ENCODE assay signal across 8 cellular contexts in genomic region chr12:51238037-51238509, GRCh38. TPM values are rescaled to one million over a fixed set of nuclear protein-coding genes. Genes with fewer than 3 reads are reported as not detected.
DNase-seq lines count a peak whose midpoint lies in the region; ATAC-seq and TF ChIP-seq lines count a peak whose summit lies in the region.

No MANE protein-coding gene starts in this region.

- H3K9me3 ChIP-seq in parathyroid adenoma (ENCODE audit: control insufficient read depth, low read length), result no peaks in the 10 kb centered on the region

- H3K27me3 ChIP-seq in H7 (ENCODE audit: control insufficient read depth, insufficient read depth, low read length) (no peaks in the 10 kb centered on the region), parathyroid adenoma (ENCODE audit: control insufficient read depth, insufficient read depth, low read length) (no peaks in the 10 kb centered on the region)

- no peaks in the 10 kb centered on the region for H3K79me2 ChIP-seq in parathyroid adenoma

- peaks cover 14% of the 10 kb centered on the region for H3K36me3 ChIP-seq in H7 (replicated peaks; ENCODE audit: control insufficient read depth, insufficient read depth, low read length)
- no peaks in the 10 kb centered on the region for H3K36me3 ChIP-seq in parathyroid adenoma (ENCODE audit: control insufficient read depth, insufficient read depth, low read length)

- peak overlapping the region; percentile 77 for H2AFZ ChIP-seq in parathyroid adenoma

- H3K27ac ChIP-seq in epithelial cell of prostate, result peak overlapping the region; percentile 97
- peak overlapping the region; percentile 97 for H3K27ac ChIP-seq in parathyroid adenoma

- no peak for TF ChIP-seq CTCF in parathyroid adenoma (IDR thresholded peaks at IDR 0.05)

- ATAC-seq in GM19463 (IDR thresholded peaks at IDR 0.05; ENCODE audit: unreplicated experiment) (no peak), GM18511 (IDR thresholded peaks at IDR 0.05; ENCODE audit: unreplicated experiment) (no peak)

- H3K4me3 ChIP-seq in H7 (ENCODE audit: insufficient read depth, low read depth, low read length), result peak overlapping the region; percentile 100
- H3K4me3 ChIP-seq in parathyroid adenoma (ENCODE audit: low read depth, low read length), result peak overlapping the region; percentile 100

- H3K9ac ChIP-seq in parathyroid adenoma, result no peak overlapping the region

- peak overlapping the region; percentile 81 for H3K4me2 ChIP-seq in parathyroid adenoma (ENCODE audit: low read length)

- DNase-seq in DMS53 (lab: John Stamatoyannopoulos, UW) (peak; percentile 80), H7 (no peak), RPMI8226 (peak; percentile 73), epithelial cell of prostate (ENCODE audit: low read depth, low spot score) (no peak)
- DNase-seq in stimulated activated CD4-positive, alpha-beta T cell treated with anti-CD3 and anti-CD28 coated beads, Interleukin-4, amount 100 ng/mL, for 4 hours, result no peak

- H3K4me1 ChIP-seq in parathyroid adenoma, result peaks cover 18% of the 10 kb centered on the region

RNA-seq across cellular contexts. Expression of gene DAZAP2, which starts 0.6 kb away (rescaled TPM):
- 47.1 and 56.8 TPM in 2 replicates for total RNA-seq in H7 (2014; rRNA removed; shearing (Covaris generic))

RNA-seq across cellular contexts. Expression of gene POU6F1, which starts 20.2 kb away (rescaled TPM):
- 8.3 and 11.8 TPM in 2 replicates for total RNA-seq in H7 (2014; rRNA removed; shearing (Covaris generic))

RNA-seq across cellular contexts. Expression of gene SMAGP, which starts 32.1 kb away (rescaled TPM):
- 10.1 and 11.9 TPM in 2 replicates for total RNA-seq in H7 (2014; rRNA removed; shearing (Covaris generic))

Comparison
In these comparisons a context has a peak if more than half of its experiments do, and no peak if none do; other contexts are left out.
1. DNase-seq: peak in DMS53 (single experiment) and RPMI8226 (single experiment); none in H7 (single experiment), epithelial cell of prostate (single experiment) and stimulated activated CD4-positive, alpha-beta T cell treated with anti-CD3 and anti-CD28 coated beads, Interleukin-4, amount 100 ng/mL, for 4 hours (0 of 2).